In the genomic region with DNA sequence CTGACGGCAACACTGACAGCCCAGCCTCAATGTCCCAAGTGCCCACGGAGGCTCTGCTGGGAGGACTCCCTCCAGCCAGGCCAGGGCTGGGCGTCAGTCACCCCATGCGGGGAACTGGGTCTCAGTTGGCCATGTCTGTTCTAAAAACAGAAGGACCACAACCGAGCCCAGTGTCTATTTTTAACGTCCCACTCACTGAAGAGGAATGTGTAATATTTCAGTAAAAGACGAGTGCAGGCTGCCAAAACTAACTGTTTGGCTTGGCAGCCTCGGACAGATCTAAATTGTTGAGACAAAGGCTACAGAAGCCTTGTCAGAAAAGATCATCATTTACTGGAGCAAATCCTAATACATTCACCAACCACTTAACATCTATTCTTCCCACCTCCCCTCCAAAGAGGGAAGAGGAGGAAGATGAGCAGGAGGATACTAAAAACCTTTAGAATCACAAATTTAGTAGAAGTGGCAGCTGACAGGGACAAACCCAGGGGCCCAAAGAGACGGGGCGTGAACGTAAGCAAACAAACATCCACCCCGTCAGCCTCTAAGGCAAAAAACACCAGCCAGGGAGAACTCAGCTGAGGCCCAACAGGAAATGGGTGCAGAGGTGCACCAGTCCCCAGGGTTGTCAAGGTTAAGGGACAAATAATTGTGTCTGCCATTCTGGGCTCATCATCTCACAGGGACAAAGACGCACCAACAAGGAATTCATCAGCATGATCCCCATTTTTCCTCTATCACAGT, we compare ENCODE assay signal across 9 cellular contexts. TPM values are rescaled to one million over a fixed set of nuclear protein-coding genes. Genes with fewer than 3 reads are reported as not detected.
A peak's percentile ranks its signal among the peaks of the same experiment; 100 is the strongest.
DNase-seq lines count a peak whose midpoint lies in the region; ATAC-seq and TF ChIP-seq lines count a peak whose summit lies in the region.
"Had no signal": no experiment of that assay in that cellular context is flagged by ENCODE, and none has a peak within 500 bp of the region (broad histone marks: within the 10 kb centered on the region; RNA-seq: fewer than 3 reads in every experiment).

No MANE protein-coding gene starts in this region.

- no peak overlapping the region for H3K4me3 ChIP-seq in suprapubic skin

- CTCF ChIA-PET in MCF 10A (lab: Yijun Ruan, JAX) = interaction anchor here (0.7 to 1.3 kb wide), 2 partner anchors 9 to 52 kb away, joined by 3 read pairs; no protein-coding TSS in a partner anchor

- DNase-seq in HK-2 (ENCODE audit: unreplicated experiment) = peak; percentile 46
- peak; percentile 97 for DNase-seq in MCF 10A (ENCODE audit: unreplicated experiment)
- no peak for DNase-seq in suprapubic skin (ENCODE audit: low spot score in 2 of 2)
- no peak for DNase-seq in NCI-H2107 treated with DMSO at 0.1 percent for 48 hours (lab: John Stamatoyannopoulos, UW; ENCODE audit: unreplicated experiment)
- no peak for DNase-seq in activated CD4-positive, CD25-positive, alpha-beta regulatory T cell (lab: John Stamatoyannopoulos, UW)
- DNase-seq: activated naive CD8-positive, alpha-beta T cell treated with anti-CD3 and anti-CD28 coated beads, Interleukin-2, amount 10 ng/mL, durations not matched to agents 7 days and 5 days had no signal

- peaks cover 8% of the 10 kb centered on the region for H3K9me3 Mint-ChIP-seq in MCF 10A (ENCODE audit: unreplicated experiment)
- H3K9me3 Mint-ChIP-seq: activated naive CD8-positive, alpha-beta T cell treated with anti-CD3 and anti-CD28 coated beads, Interleukin-2, amount 10 ng/mL, durations not matched to agents 7 days and 5 days had no signal

- no peaks in the 10 kb centered on the region for H3K36me3 Mint-ChIP-seq in MCF 10A (ENCODE audit: insufficient read depth, unreplicated experiment)
- H3K36me3 Mint-ChIP-seq: activated naive CD8-positive, alpha-beta T cell treated with anti-CD3 and anti-CD28 coated beads, Interleukin-2, amount 10 ng/mL, durations not matched to agents 7 days and 5 days had no signal

- no TSS peak for BruUV-seq in MCF 10A (replicated peaks; lab: Mats Ljungman, UMichigan)

- H3K27me3 Mint-ChIP-seq in MCF 10A (ENCODE audit: insufficient read depth, unreplicated experiment) = no peaks in the 10 kb centered on the region
- H3K27me3 Mint-ChIP-seq: activated naive CD8-positive, alpha-beta T cell treated with anti-CD3 and anti-CD28 coated beads, Interleukin-2, amount 10 ng/mL, durations not matched to agents 7 days and 5 days had no signal

- H3K36me3 ChIP-seq in suprapubic skin = peaks cover 25% of the 10 kb centered on the region

- TF ChIP-seq POLR2A in suprapubic skin (IDR thresholded peaks at IDR 0.05) = no peak

- POLR2A ChIA-PET in MCF 10A (lab: Yijun Ruan, JAX) = interaction anchor here (0.6 kb wide), 1 partner anchor 21 kb away, joined by 3 read pairs; no protein-coding TSS in a partner anchor

- TF ChIP-seq CTCF in MCF 10A (IDR thresholded peaks at IDR 0.05; ENCODE audit: unreplicated experiment) (no peak), suprapubic skin (IDR thresholded peaks at IDR 0.05) (no peak)

- ATAC-seq in GM19035 (IDR thresholded peaks at IDR 0.05; ENCODE audit: unreplicated experiment) = no peak
- no peak for ATAC-seq in HG02840 (IDR thresholded peaks at IDR 0.05; ENCODE audit: low FRiP score, unreplicated experiment)

- 43% methylated on average over 13 of the region's 13 CpGs for WGBS in suprapubic skin

- H3K4me3 Mint-ChIP-seq in MCF 10A (ENCODE audit: unreplicated experiment) = peak overlapping the region; percentile 51
- H3K4me3 Mint-ChIP-seq: activated naive CD8-positive, alpha-beta T cell treated with anti-CD3 and anti-CD28 coated beads, Interleukin-2, amount 10 ng/mL, durations not matched to agents 7 days and 5 days had no signal

- intact Hi-C loops in MCF 10A (cut with micrococcal nuclease) = no loop called here

- H3K4me1 ChIP-seq in suprapubic skin = peaks cover 23% of the 10 kb centered on the region

- TF ChIP-seq EP300 in suprapubic skin (IDR thresholded peaks at IDR 0.05) = no peak

- H3K4me1 Mint-ChIP-seq in MCF 10A (ENCODE audit: insufficient read depth, unreplicated experiment) = peaks cover 18% of the 10 kb centered on the region

- H3K27ac ChIP-seq in layer of hippocampus (ENCODE audit: low read depth, low read length) = peak overlapping the region; percentile 74
- peak overlapping the region; percentile 31 for H3K27ac ChIP-seq in suprapubic skin

- H3K27ac Mint-ChIP-seq in MCF 10A (ENCODE audit: low read depth, unreplicated experiment) = peak overlapping the region; percentile 61
- H3K27ac Mint-ChIP-seq: activated naive CD8-positive, alpha-beta T cell treated with anti-CD3 and anti-CD28 coated beads, Interleukin-2, amount 10 ng/mL, durations not matched to agents 7 days and 5 days had no signal

- no peaks in the 10 kb centered on the region for H3K27me3 ChIP-seq in layer of hippocampus (ENCODE audit: control insufficient read depth, insufficient read depth, low read length)
- no peaks in the 10 kb centered on the region for H3K27me3 ChIP-seq in suprapubic skin

- H3K9me3 ChIP-seq in suprapubic skin = no peaks in the 10 kb centered on the region

RNA-seq across cellular contexts. Expression of a gene that starts 18.7 kb away (rescaled TPM):
- total RNA-seq in MCF 10A (2022) = 13.7 and 19.2 TPM in 2 replicates
- 10 to 100 TPM; 42.7 to 70.1 (median 52.5) TPM for total RNA-seq in suprapubic skin

Comparison
In these comparisons a context has a peak if more than half of its experiments do, and no peak if none do; other contexts are left out.
1. DNase-seq: peak in HK-2 (single experiment) and MCF 10A (single experiment); none in suprapubic skin (0 of 2), NCI-H2107 treated with DMSO at 0.1 percent for 48 hours (single experiment) and activated CD4-positive, CD25-positive, alpha-beta regulatory T cell (0 of 4).